ENCODE assay signal across 28 cellular contexts in genomic region chr15:94081829-94082228, GRCh38.
"Had no signal": no experiment of that assay in that cellular context is flagged by ENCODE, and none has a peak within 500 bp of the region (broad histone marks: within the 10 kb centered on the region; RNA-seq: fewer than 3 reads in every experiment).

No MANE protein-coding gene starts in this region.

- H3K4me1 ChIP-seq: gastrocnemius medialis, neural progenitor cell, right lobe of liver had no signal

- H3K27ac Mint-ChIP-seq: activated CD4-positive, alpha-beta memory T cell treated with anti-CD3 and anti-CD28 coated beads for 36 hours; activated CD4-positive, alpha-beta T cell treated with anti-CD3 and anti-CD28 coated beads, Interleukin-2, amount 10 ng/mL, durations not matched to agents 24 days and 14 days; activated T-helper 17 cell treated with anti-CD3 and anti-CD28 coated beads, Interleukin-2, amount 50 U/mL, for 72 hours; dendritic cell treated with granulocyte-macrophage colony-stimulating factor and Interleukin-4, amounts not matched to agents 40 ng/mL and 50 ng/mL, for 4 days; endodermal cell; mesothelial cell of epicardium; naive thymus-derived CD8-positive, alpha-beta T cell; neural progenitor cell had no signal

- H3K27me3 Mint-ChIP-seq: dendritic cell treated with granulocyte-macrophage colony-stimulating factor and Interleukin-4, amounts not matched to agents 40 ng/mL and 50 ng/mL, for 4 days had no signal

- H3K4me3 ChIP-seq: esophagus squamous epithelium, gastrocnemius medialis, hepatocyte, neural progenitor cell, right lobe of liver, suprapubic skin, tibial nerve had no signal

- H3K9me3 ChIP-seq: esophagus squamous epithelium, gastrocnemius medialis, right lobe of liver, suprapubic skin, tibial nerve had no signal

- H2AFZ ChIP-seq: hepatocyte, neural progenitor cell had no signal

- H3K36me3 ChIP-seq: esophagus squamous epithelium, gastrocnemius medialis, neural progenitor cell, right lobe of liver, suprapubic skin, tibial nerve had no signal

- H3K9me3 Mint-ChIP-seq: activated CD4-positive, alpha-beta memory T cell treated with anti-CD3 and anti-CD28 coated beads for 36 hours; activated CD4-positive, alpha-beta T cell treated with anti-CD3 and anti-CD28 coated beads, Interleukin-2, amount 10 ng/mL, durations not matched to agents 24 days and 14 days; activated T-cell treated with anti-CD3 and anti-CD28 coated beads, Interleukin-2, amount 50 U/mL, for 4 hours; activated T-helper 17 cell treated with anti-CD3 and anti-CD28 coated beads, Interleukin-2, amount 50 U/mL, for 72 hours; central memory CD8-positive, alpha-beta T cell; dendritic cell treated with granulocyte-macrophage colony-stimulating factor and Interleukin-4, amounts not matched to agents 40 ng/mL and 50 ng/mL, for 4 days; endodermal cell; mesothelial cell of epicardium; naive thymus-derived CD8-positive, alpha-beta T cell; neural progenitor cell; stimulated activated naive CD8-positive, alpha-beta T cell treated with anti-CD3 and anti-CD28 coated beads, Interleukin-15, amount 100 ng/mL, for 72 hours had no signal

- DNase-seq: activated CD4-positive, alpha-beta memory T cell treated with anti-CD3 and anti-CD28 coated beads for 36 hours; activated CD4-positive, alpha-beta T cell treated with anti-CD3 and anti-CD28 coated beads, Interleukin-2, amount 10 ng/mL, durations not matched to agents 24 days and 14 days; activated CD4-positive, CD25-positive, alpha-beta regulatory T cell treated with anti-CD3 and anti-CD28 coated beads, Interleukin-2, amount 50 U/mL, for 72 hours; activated CD8-positive, alpha-beta memory T cell treated with anti-CD3 and anti-CD28 coated beads, Interleukin-2, amount 50 U/mL, for 48 hours; activated gamma-delta T cell treated with Interleukin-2 at 50 U/mL for 16 hours; activated naive CD4-positive, alpha-beta T cell treated with anti-CD3 and anti-CD28 coated beads, Interleukin-2, amount 50 U/mL, for 16 hours; activated T-cell treated with anti-CD3 and anti-CD28 coated beads, Interleukin-2, amount 50 U/mL, for 4 hours; amygdala; endodermal cell; esophagus squamous epithelium; gastrocnemius medialis; left cardiac atrium; left ventricle myocardium superior; naive thymus-derived CD8-positive, alpha-beta T cell; occipital lobe; right lobe of liver; stimulated activated CD4-positive, alpha-beta T cell treated with anti-CD3 and anti-CD28 coated beads, Interleukin-12 subunit alpha, Interleukin-12 subunit beta, amount 100 ng/mL, for 4 hours; stimulated activated CD4-positive, alpha-beta T cell treated with anti-CD3 and anti-CD28 coated beads, Interleukin-4, amount 100 ng/mL, for 1 hour; stimulated activated naive CD8-positive, alpha-beta T cell treated with anti-CD3 and anti-CD28 coated beads, Interleukin-15, amount 100 ng/mL, for 72 hours; T-helper 2 cell had no signal

- H3K4me1 Mint-ChIP-seq: activated CD4-positive, alpha-beta T cell treated with anti-CD3 and anti-CD28 coated beads, Interleukin-2, amount 10 ng/mL, durations not matched to agents 24 days and 14 days; activated T-helper 17 cell treated with anti-CD3 and anti-CD28 coated beads, Interleukin-2, amount 50 U/mL, for 72 hours; central memory CD8-positive, alpha-beta T cell; stimulated activated naive CD8-positive, alpha-beta T cell treated with anti-CD3 and anti-CD28 coated beads, Interleukin-15, amount 100 ng/mL, for 72 hours had no signal

- H3K27me3 ChIP-seq: esophagus squamous epithelium, gastrocnemius medialis, hepatocyte, neural progenitor cell, right lobe of liver, suprapubic skin, tibial nerve had no signal

- ATAC-seq: activated T-cell treated with anti-CD3 and anti-CD28 coated beads, Interleukin-2, amount 50 U/mL, for 4 hours; activated T-helper 17 cell treated with anti-CD3 and anti-CD28 coated beads, Interleukin-2, amount 50 U/mL, for 72 hours; gastrocnemius medialis; left cardiac atrium; left ventricle myocardium superior; naive thymus-derived CD8-positive, alpha-beta T cell; right lobe of liver; stimulated activated naive CD8-positive, alpha-beta T cell treated with anti-CD3 and anti-CD28 coated beads, Interleukin-15, amount 100 ng/mL, for 72 hours had no signal

- H3K4me3 Mint-ChIP-seq: activated CD4-positive, alpha-beta memory T cell treated with anti-CD3 and anti-CD28 coated beads for 36 hours; activated CD4-positive, alpha-beta T cell treated with anti-CD3 and anti-CD28 coated beads, Interleukin-2, amount 10 ng/mL, durations not matched to agents 24 days and 14 days; activated T-cell treated with anti-CD3 and anti-CD28 coated beads, Interleukin-2, amount 50 U/mL, for 4 hours; activated T-helper 17 cell treated with anti-CD3 and anti-CD28 coated beads, Interleukin-2, amount 50 U/mL, for 72 hours; central memory CD8-positive, alpha-beta T cell; dendritic cell treated with granulocyte-macrophage colony-stimulating factor and Interleukin-4, amounts not matched to agents 40 ng/mL and 50 ng/mL, for 4 days; endodermal cell; mesothelial cell of epicardium; naive thymus-derived CD8-positive, alpha-beta T cell; neural progenitor cell; stimulated activated naive CD8-positive, alpha-beta T cell treated with anti-CD3 and anti-CD28 coated beads, Interleukin-15, amount 100 ng/mL, for 72 hours had no signal

- H3K36me3 Mint-ChIP-seq: activated CD4-positive, alpha-beta memory T cell treated with anti-CD3 and anti-CD28 coated beads for 36 hours; mesothelial cell of epicardium; naive thymus-derived CD8-positive, alpha-beta T cell; neural progenitor cell had no signal

- H3K4me2 ChIP-seq: hepatocyte, neural progenitor cell had no signal

- H3K9ac ChIP-seq: neural progenitor cell had no signal

- H3K27ac ChIP-seq: hepatocyte, neural progenitor cell, right lobe of liver had no signal

- H3K79me2 ChIP-seq: hepatocyte had no signal
